In the genomic region with DNA sequence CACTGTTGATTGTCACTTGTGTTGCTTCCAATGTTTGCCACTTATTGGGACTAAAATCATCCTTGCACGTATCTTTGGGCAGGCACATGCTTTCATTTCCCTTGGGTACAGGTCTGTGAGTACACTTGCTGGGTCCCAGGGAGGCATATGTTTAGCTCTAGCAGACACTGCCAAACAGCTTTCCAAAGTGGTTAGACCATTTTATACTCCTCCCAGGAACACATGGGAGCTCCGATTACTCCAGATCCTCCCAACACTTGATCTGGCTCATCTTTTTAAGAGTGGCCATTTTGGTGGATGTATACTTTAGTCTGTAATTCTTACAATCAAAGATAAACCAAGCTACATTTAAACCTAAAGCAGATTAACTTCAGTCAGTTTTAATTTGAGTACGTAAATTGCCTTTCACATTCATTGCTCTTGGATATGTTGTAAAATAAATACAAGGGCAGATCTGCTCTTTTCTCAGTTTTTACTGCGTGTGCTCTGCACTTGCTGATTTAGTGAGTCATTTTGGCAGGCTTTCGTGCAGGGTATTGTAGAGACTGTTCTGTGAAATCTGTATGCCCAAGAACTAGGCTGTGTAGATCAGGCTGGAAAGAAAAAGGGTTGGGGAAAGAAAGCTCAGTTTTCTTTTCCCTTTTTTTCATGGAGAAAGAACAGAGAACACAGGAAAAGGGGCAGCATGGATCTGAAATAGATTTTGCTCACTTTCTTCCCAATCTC, we compare ENCODE assay signal across 10 cellular contexts. TPM values are rescaled to one million over a fixed set of nuclear protein-coding genes. Genes with fewer than 3 reads are reported as not detected.
DNase-seq lines count a peak whose midpoint lies in the region; ATAC-seq, FAIRE-seq and TF ChIP-seq lines count a peak whose summit lies in the region.
"Had no signal": no experiment of that assay in that cellular context is flagged by ENCODE, and none has a peak within 500 bp of the region (broad histone marks: within the 10 kb centered on the region; RNA-seq: fewer than 3 reads in every experiment).

No MANE protein-coding gene starts in this region.

- TF ChIP-seq POLR2A in esophagus muscularis mucosa (IDR thresholded peaks at IDR 0.05; ENCODE audit: low read depth) (no peak), GM12892 (IDR thresholded peaks at IDR 0.05; ENCODE audit: low read depth, low read length) (no peak)

- whole genome bisulfite sequencing in esophagus muscularis mucosa: 34% methylated on average over 5 of the region's 5 CpGs
- 83 to 86% methylated on average over 5 of the region's 5 CpGs for WGBS in pancreas, 2 donors

- intact Hi-C loops in esophagus muscularis mucosa (cut with DNase I): no loop called here
- intact Hi-C loops in pancreas (cut with DNase I): loop anchor here in 1 of 3 donors (5.0 kb wide), 1 partner anchor 306 kb away; no protein-coding TSS in a partner anchor

- H3K79me2 ChIP-seq in osteoblast (ENCODE audit: insufficient read depth, low read length): no peaks in the 10 kb centered on the region

- no peak for ATAC-seq in pancreas
- ATAC-seq: GM12878 had no signal

- H3K9me3 ChIP-seq in MG63: no peaks in the 10 kb centered on the region
- no peaks in the 10 kb centered on the region for H3K9me3 ChIP-seq in esophagus muscularis mucosa
- H3K9me3 ChIP-seq in osteoblast (ENCODE audit: low read depth, low read length): no peaks in the 10 kb centered on the region
- H3K9me3 ChIP-seq in pancreas: no peaks in the 10 kb centered on the region

- H3K4me3 ChIP-seq in MG63 (no peak overlapping the region), esophagus muscularis mucosa (no peak overlapping the region), osteoblast (ENCODE audit: insufficient read depth, low read length) (peak overlapping the region; percentile 44), pancreas (no peak overlapping the region)
- H3K4me3 ChIP-seq: GM12878 had no signal

- no peak for TF ChIP-seq EP300 in esophagus muscularis mucosa (IDR thresholded peaks at IDR 0.05)

- peak overlapping the region; percentile 58 for H2AFZ ChIP-seq in osteoblast (ENCODE audit: low read length)

- FAIRE-seq in GM12892 (lab: Jason Lieb, UNC) (no peak), pancreas (lab: Jason Lieb, UNC) (no peak)
- FAIRE-seq: GM12878 had no signal

- H3K27me3 ChIP-seq in MG63 (no peaks in the 10 kb centered on the region), esophagus muscularis mucosa (no peaks in the 10 kb centered on the region), osteoblast (ENCODE audit: insufficient read depth, low read length) (no peaks in the 10 kb centered on the region), pancreas (no peaks in the 10 kb centered on the region)

- H3K36me3 ChIP-seq in MG63: no peaks in the 10 kb centered on the region
- H3K36me3 ChIP-seq in esophagus muscularis mucosa: no peaks in the 10 kb centered on the region
- no peaks in the 10 kb centered on the region for H3K36me3 ChIP-seq in osteoblast (ENCODE audit: insufficient read depth, low read length)
- no peaks in the 10 kb centered on the region for H3K36me3 ChIP-seq in pancreas

- H4K20me1 ChIP-seq in osteoblast (ENCODE audit: insufficient read depth, low read length): no peaks in the 10 kb centered on the region

- H3K4me1 ChIP-seq in esophagus muscularis mucosa (peaks cover 4 to 50% (median 37%) of the 10 kb centered on the region in 4 donors), osteoblast (ENCODE audit: insufficient read depth, low read length) (peaks cover 26% of the 10 kb centered on the region), pancreas (peaks cover 0 to 11% (median 3%) of the 10 kb centered on the region in 3 donors)

- H3K27ac ChIP-seq in esophagus muscularis mucosa (replicated peaks in 1 of 4) (peak overlapping the region; percentile 73 to 80 (median 78)), osteoblast (ENCODE audit: low read depth, low read length) (peak overlapping the region; percentile 72), pancreas (no peak overlapping the region)

- TF ChIP-seq CTCF in AG09319 (IDR thresholded peaks at IDR 0.05; ENCODE audit: low read depth, low read length) (no peak), esophagus muscularis mucosa (IDR thresholded peaks at IDR 0.05) (no peak), osteoblast (IDR thresholded peaks at IDR 0.05; ENCODE audit: extremely low read depth, low read depth, low read length) (no peak), pancreas (IDR thresholded peaks at IDR 0.05) (no peak)

- H3K4me2 ChIP-seq in osteoblast (ENCODE audit: insufficient read depth, low read length): peak overlapping the region; percentile 72

- DNase-seq in AG09319 (ENCODE audit: extremely low read depth, low read depth) (peak; percentile 15), MG63 (peak; percentile 48), esophagus muscularis mucosa (ENCODE audit: extremely low spot score) (peak; percentile 89), osteoblast (ENCODE audit: insufficient read length, low spot score, missing footprints) (peak; percentile 91), GM12892 (ENCODE audit: insufficient read length) (no peak), activated gamma-delta T cell treated with Interleukin-2 at 50 U/mL for 16 hours (no peak), amygdala (lab: John Stamatoyannopoulos, UW) (no peak), pancreas (no peak)
- DNase-seq: CD8-positive, alpha-beta memory T cell had no signal

RNA-seq across cellular contexts. Expression of a gene that starts 19.5 kb away (rescaled TPM):
- total RNA-seq in MG63 (2014; rRNA removed; shearing (Covaris generic); ENCODE audit: low replicate concordance): not detected in 2 replicates
- total RNA-seq in esophagus muscularis mucosa (under 1 TPM in 3 of 4 donors, not detected in 1; 0.26 to 0.52 (median 0.33) TPM), osteoblast (0.72 and 1.2 TPM in 2 replicates), pancreas (1 to 10 TPM in 3 of 6 donors, under 1 TPM in 3; 0.59 to 2.5 (median 1.2) TPM)
- polyA plus RNA-seq in GM12892 (2012; ENCODE audit: missing spikeins): 0.28 TPM
- polyA plus RNA-seq in pancreas: under 1 TPM; 0.53 to 0.80 TPM

Comparison
In these comparisons a context has a peak if more than half of its experiments do, and no peak if none do; other contexts are left out.
1. DNase-seq: peak in AG09319 (single experiment), MG63 (single experiment), esophagus muscularis mucosa (single experiment) and osteoblast (single experiment); none in GM12892 (single experiment), activated gamma-delta T cell treated with Interleukin-2 at 50 U/mL for 16 hours (single experiment), amygdala (0 of 56) and pancreas (0 of 6).
2. H3K27ac ChIP-seq: peak in esophagus muscularis mucosa (4 of 4) and osteoblast (single experiment); none in pancreas (0 of 4).